ENCODE assay signal across 1 cellular context in the genomic region with DNA sequence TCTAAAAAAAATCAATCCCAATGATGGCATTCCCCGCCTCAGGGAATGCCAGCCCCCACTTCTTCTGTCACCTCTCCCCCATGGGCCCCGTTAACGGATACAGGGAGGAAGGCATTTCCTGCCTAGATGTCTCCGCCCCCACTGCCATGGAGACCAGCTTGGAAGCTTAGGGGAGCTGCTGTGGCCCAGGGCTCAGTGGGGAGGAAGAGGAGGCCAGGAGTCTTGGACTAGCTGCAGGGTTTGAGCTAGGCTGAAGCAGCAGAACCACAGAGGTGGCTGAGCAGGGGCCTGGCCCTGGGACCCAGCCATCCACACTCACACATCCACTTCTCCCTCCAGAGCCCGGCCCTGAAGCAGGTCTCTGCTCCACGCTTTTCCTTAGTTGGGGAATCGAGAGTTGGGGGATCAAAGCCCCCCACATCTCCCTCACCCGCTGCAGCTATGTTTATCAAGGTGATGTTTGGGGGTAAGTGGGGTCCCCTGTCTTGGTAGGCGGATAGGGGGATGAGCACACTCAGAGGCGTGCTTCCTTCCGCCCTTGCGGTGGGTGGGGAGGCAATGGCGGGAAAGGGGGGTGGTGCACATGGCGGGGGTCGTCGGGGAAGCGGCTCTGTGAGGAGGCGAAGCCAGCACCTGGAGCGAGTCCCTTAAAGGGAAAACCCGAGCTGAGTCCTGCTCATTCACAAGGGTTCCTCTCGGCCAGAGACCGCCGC.
TF ChIP-seq lines count a peak whose summit lies in the region.

A gene with protein sequence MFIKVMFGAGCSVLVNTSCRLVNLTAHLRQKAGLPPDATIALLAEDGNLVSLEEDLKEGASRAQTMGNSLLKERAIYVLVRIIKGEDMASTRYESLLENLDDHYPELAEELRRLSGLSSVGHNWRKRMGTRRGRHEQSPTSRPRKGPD (plus strand): TSS at position 125 of the 713 bp plus-strand sequence. CDS start 317 bp downstream, at position 442.

TF ChIP-seq in GM12878, 131 proteins besides CTCF, POLR2A, EP300 and RAD21 (continued from another document):
- TF ChIP-seq KAT2A (conservative IDR thresholded peaks at IDR 0.05; ENCODE audit: control insufficient read depth, low read depth, low read length), result no peak
- TF ChIP-seq SIN3A (IDR thresholded peaks at IDR 0.05; ENCODE audit: low read depth, low read length), result no peak
